23 cellular contexts compared by ENCODE assay signal in genomic region chr6:34589633-34590139, GRCh38. TPM values are rescaled to one million over a fixed set of nuclear protein-coding genes. Genes with fewer than 3 reads are reported as not detected.
DNase-seq lines count a peak whose midpoint lies in the region; ATAC-seq and TF ChIP-seq lines count a peak whose summit lies in the region.
"Had no signal": no experiment of that assay in that cellular context is flagged by ENCODE, and none has a peak within 500 bp of the region (broad histone marks: within the 10 kb centered on the region; RNA-seq: fewer than 3 reads in every experiment).

No MANE protein-coding gene starts in this region.

- no peak for TF ChIP-seq EP300 in ovary (IDR thresholded peaks at IDR 0.05)

- no peaks in the 10 kb centered on the region for H3K27me3 Mint-ChIP-seq in stimulated activated naive CD8-positive, alpha-beta T cell treated with anti-CD3 and anti-CD28 coated beads, Interleukin-15, amount 100 ng/mL, for 72 hours
- H3K27me3 Mint-ChIP-seq in WTC11 (ENCODE audit: low read depth), result no peaks in the 10 kb centered on the region
- no peaks in the 10 kb centered on the region for H3K27me3 Mint-ChIP-seq in effector memory CD8-positive, alpha-beta T cell
- H3K27me3 Mint-ChIP-seq: B cell had no signal

- no peak overlapping the region for H3K4me3 ChIP-seq in ovary
- H3K4me3 ChIP-seq: GM23248, SK-N-MC had no signal

- TF ChIP-seq CTCF in WTC11 (IDR thresholded peaks at IDR 0.05), result no peak
- no peak for TF ChIP-seq CTCF in ovary (IDR thresholded peaks at IDR 0.05)

- H3K9me3 Mint-ChIP-seq in stimulated activated naive CD8-positive, alpha-beta T cell treated with anti-CD3 and anti-CD28 coated beads, Interleukin-15, amount 100 ng/mL, for 72 hours, result no peaks in the 10 kb centered on the region
- no peaks in the 10 kb centered on the region for H3K9me3 Mint-ChIP-seq in WTC11
- H3K9me3 Mint-ChIP-seq in effector memory CD8-positive, alpha-beta T cell, result no peaks in the 10 kb centered on the region

- no peak overlapping the region for H3K4me3 Mint-ChIP-seq in stimulated activated naive CD8-positive, alpha-beta T cell treated with anti-CD3 and anti-CD28 coated beads, Interleukin-15, amount 100 ng/mL, for 72 hours
- no peak overlapping the region for H3K4me3 Mint-ChIP-seq in WTC11
- no peak overlapping the region for H3K4me3 Mint-ChIP-seq in effector memory CD8-positive, alpha-beta T cell
- H3K4me3 Mint-ChIP-seq: B cell had no signal

- no peaks in the 10 kb centered on the region for H3K36me3 ChIP-seq in ovary

- peak overlapping the region; percentile 16 to 27 for H3K27ac Mint-ChIP-seq in stimulated activated naive CD8-positive, alpha-beta T cell treated with anti-CD3 and anti-CD28 coated beads, Interleukin-15, amount 100 ng/mL, for 72 hours
- peak overlapping the region; percentile 77 for H3K27ac Mint-ChIP-seq in WTC11
- peak overlapping the region in 1 of 2 donors; percentile 41 for H3K27ac Mint-ChIP-seq in effector memory CD8-positive, alpha-beta T cell
- H3K27ac Mint-ChIP-seq: B cell had no signal

- no peaks in the 10 kb centered on the region for H3K27me3 ChIP-seq in ovary

- H3K36me3 Mint-ChIP-seq in WTC11, result no peaks in the 10 kb centered on the region
- H3K36me3 Mint-ChIP-seq in effector memory CD8-positive, alpha-beta T cell (ENCODE audit: insufficient read depth), result peaks cover 27% of the 10 kb centered on the region

- no peaks in the 10 kb centered on the region for H3K9me3 ChIP-seq in ovary

- no peaks in the 10 kb centered on the region for H3K4me1 ChIP-seq in ovary (ENCODE audit: insufficient read depth)

- no peak for TF ChIP-seq POLR2A in ovary (IDR thresholded peaks at IDR 0.05)

- 72 to 86% (median 79%) methylated on average over 5 of the region's 5 CpGs for WGBS in ovary, 3 donors

- peaks cover 18% of the 10 kb centered on the region for H3K4me1 Mint-ChIP-seq in stimulated activated naive CD8-positive, alpha-beta T cell treated with anti-CD3 and anti-CD28 coated beads, Interleukin-15, amount 100 ng/mL, for 72 hours
- peaks cover 21% of the 10 kb centered on the region for H3K4me1 Mint-ChIP-seq in WTC11
- peaks cover 12 to 20% of the 10 kb centered on the region in 2 donors for H3K4me1 Mint-ChIP-seq in effector memory CD8-positive, alpha-beta T cell (ENCODE audit: low read depth in 2 of 2)

- POLR2A ChIA-PET in WTC11 (lab: Charles Lee), result no interaction called here

- CTCF ChIA-PET in WTC11 (lab: Charles Lee), result interaction anchor here (1.4 kb wide), 1 partner anchor 58 kb away, joined by 4 read pairs; no protein-coding TSS in a partner anchor

- intact Hi-C loops in ovary (cut with DNase I), result no loop called here

- ATAC-seq in stimulated activated naive CD8-positive, alpha-beta T cell treated with anti-CD3 and anti-CD28 coated beads, Interleukin-15, amount 100 ng/mL, for 72 hours, result no peak
- no peak for ATAC-seq in stimulated activated naive CD8-positive, alpha-beta T cell treated with anti-CD3 and anti-CD28 coated beads, Interleukin-15, Interleukin-2, amounts not matched to agents 100 U/mL and 50 U/mL, for 24 hours
- ATAC-seq in WTC11 (peak; percentile 46), HG03571 (IDR thresholded peaks at IDR 0.05; ENCODE audit: unreplicated experiment) (no peak)
- ATAC-seq in effector memory CD8-positive, alpha-beta T cell (replicated peaks), result no peak

- DNase-seq in stimulated activated naive CD8-positive, alpha-beta T cell treated with anti-CD3 and anti-CD28 coated beads, Interleukin-15, amount 100 ng/mL, for 72 hours, result no peak
- no peak for DNase-seq in stimulated activated naive CD8-positive, alpha-beta T cell treated with anti-CD3 and anti-CD28 coated beads, Interleukin-15, Interleukin-2, amounts not matched to agents 100 U/mL and 50 U/mL, for 24 hours
- DNase-seq in WTC11 (ENCODE audit: low spot score) (no peak), mesenteric fat pad (ENCODE audit: low spot score) (peak; percentile 4), ovary (no peak)
- DNase-seq in effector memory CD8-positive, alpha-beta T cell, result no peak
- DNase-seq: COR-L47; DMS153; GDM1; GM23248; NCI-H1048; NCI-H1436; NCI-H2029 treated with DMSO at 0.1 percent for 48 hours; NCI-H446; NK-92 treated with Interleukin-12 subunit alpha and Interleukin-12 subunit beta, amount 100 ng/mL, for 24 hours; SHP77 had no signal

- no peak overlapping the region for H3K27ac ChIP-seq in ovary
- H3K27ac ChIP-seq: GM23248, KMS-11, SK-N-MC had no signal

TF ChIP-seq in WTC11, 78 proteins besides CTCF, POLR2A, EP300 and RAD21:
- TF ChIP-seq ELF4 (CRISPR knock-in tag; IDR thresholded peaks at IDR 0.05; ENCODE audit: low read depth), result no peak
- no peak for TF ChIP-seq NFYB (CRISPR knock-in tag; conservative IDR thresholded peaks at IDR 0.05; ENCODE audit: low read depth)
- TF ChIP-seq TEAD4 (CRISPR knock-in tag; IDR thresholded peaks at IDR 0.05), result no peak
- no peak for TF ChIP-seq CREM (CRISPR knock-in tag; IDR thresholded peaks at IDR 0.05)
- no peak for TF ChIP-seq IRF2 (CRISPR knock-in tag; IDR thresholded peaks at IDR 0.05; ENCODE audit: borderline replicate concordance, low read depth)
- TF ChIP-seq ERG (CRISPR knock-in tag; IDR thresholded peaks at IDR 0.05), result no peak
- TF ChIP-seq ARID4B (CRISPR knock-in tag; IDR thresholded peaks at IDR 0.05; ENCODE audit: borderline replicate concordance), result no peak
- TF ChIP-seq ZNF121 (CRISPR knock-in tag; IDR thresholded peaks at IDR 0.05), result no peak
- TF ChIP-seq FOXK1 (CRISPR knock-in tag; IDR thresholded peaks at IDR 0.05), result no peak
- no peak for TF ChIP-seq SOX15 (CRISPR knock-in tag; IDR thresholded peaks at IDR 0.05)
- TF ChIP-seq NFE2L1 (CRISPR knock-in tag; IDR thresholded peaks at IDR 0.05), result no peak
- TF ChIP-seq SMAD3 (CRISPR knock-in tag; IDR thresholded peaks at IDR 0.05; ENCODE audit: borderline replicate concordance), result no peak
- no peak for TF ChIP-seq ZNF416 (CRISPR knock-in tag; IDR thresholded peaks at IDR 0.05)
TF ChIP-seq in WTC11: peak in this region for 0.

RNA-seq across cellular contexts. Expression of gene SPDEF, which starts 33.6 kb away (rescaled TPM):
- total RNA-seq in WTC11 (2021) (0.44 to 0.72 TPM (median 0.50 TPM) in 3 replicates), mesenteric fat pad (0.16 TPM), ovary (1 to 10 TPM in 1 of 7 donors, under 1 TPM in 4, not detected in 2; 0.24 to 1.6 (median 0.69) TPM)
- polyA plus RNA-seq in ovary, result under 1 TPM in 1 of 2 donors, not detected in 1; 0.11 TPM
- total RNA-seq: A172, B cell, Daoy, GM23248, MCF 10A had no signal
- polyA plus RNA-seq: GM23248 had no signal
